Comparison of ENCODE assay signal across 8 cellular contexts in genomic region chr21:42923553-42924432, GRCh38. TPM values are rescaled to one million over a fixed set of nuclear protein-coding genes. Genes with fewer than 3 reads are reported as not detected.
DNase-seq lines count a peak whose midpoint lies in the region; ATAC-seq and TF ChIP-seq lines count a peak whose summit lies in the region.

No MANE protein-coding gene starts in this region.

- TF ChIP-seq EP300 in esophagus muscularis mucosa (IDR thresholded peaks at IDR 0.05), result no peak

- no peak overlapping the region for H3K27ac ChIP-seq in esophagus muscularis mucosa (replicated peaks in 1 of 4)

- 16% methylated on average over 15 of the region's 18 CpGs for WGBS in esophagus muscularis mucosa

- TF ChIP-seq CTCF in esophagus muscularis mucosa (IDR thresholded peaks at IDR 0.05), result peak; percentile 73 to 90 (median 82)

- in situ Hi-C loops in KBM-7 (cut with MboI; ENCODE audit: low pct_unique_long_range_greater_than_20kb, low sequenced_read_pairs), result no loop called here

- H3K9me3 ChIP-seq in esophagus muscularis mucosa, result no peaks in the 10 kb centered on the region

- H3K4me1 ChIP-seq in esophagus muscularis mucosa, result peaks cover 4 to 14% (median 11%) of the 10 kb centered on the region in 4 donors

- no peaks in the 10 kb centered on the region for H3K36me3 ChIP-seq in esophagus muscularis mucosa

- ATAC-seq in GM18502 (IDR thresholded peaks at IDR 0.05; ENCODE audit: poor library complexity, unreplicated experiment) (peak; percentile 60), GM18519 (IDR thresholded peaks at IDR 0.05; ENCODE audit: low FRiP score, unreplicated experiment) (no peak)

- peak overlapping the region in 3 of 4 donors; percentile 24 to 43 (median 31) for H3K4me3 ChIP-seq in esophagus muscularis mucosa

- TF ChIP-seq POLR2A in esophagus muscularis mucosa (IDR thresholded peaks at IDR 0.05; ENCODE audit: low read depth), result no peak

- DNase-seq in KBM-7 (peak; percentile 98), OCI-M2 (lab: John Stamatoyannopoulos, UW; ENCODE audit: unreplicated experiment) (peak; percentile 99), activated T-cell treated with anti-CD3 and anti-CD28 coated beads for 4 hours (peak; percentile 50), esophagus muscularis mucosa (ENCODE audit: extremely low spot score) (peak; percentile 94), myocyte (ENCODE audit: low read depth) (peak; percentile 84)
- peak; percentile 27 for DNase-seq in stimulated activated CD8-positive, alpha-beta memory T cell treated with anti-CD3 and anti-CD28 coated beads, Interleukin-7, amount 100 ng/mL, for 24 hours (ENCODE audit: low read depth)

- H3K27me3 ChIP-seq in esophagus muscularis mucosa, result no peaks in the 10 kb centered on the region

- intact Hi-C loops in esophagus muscularis mucosa (cut with DNase I), result loop anchor here (10.0 kb wide), 1 partner anchor 51 kb away; the partner anchor contains the start of gene PKNOX1

RNA-seq across cellular contexts. Expression of gene ERVH48-1, which starts 1.6 kb away (rescaled TPM):
- total RNA-seq in esophagus muscularis mucosa (not detected), myocyte (not detected in 2 replicates)
- polyA plus RNA-seq in myocyte (2012), result 0.50 TPM

RNA-seq across cellular contexts. Expression of gene NDUFV3, which starts 30.7 kb away (rescaled TPM):
- total RNA-seq in esophagus muscularis mucosa (100 to 1,000 TPM in 1 of 4 donors, 10 to 100 TPM in 3; 56.7 to 102 (median 74.1) TPM), myocyte (40.7 and 44.0 TPM in 2 replicates)
- polyA plus RNA-seq in myocyte (2012), result 40.6 TPM

RNA-seq across cellular contexts. Expression of gene WDR4, which starts 44.5 kb away (rescaled TPM):
- total RNA-seq in esophagus muscularis mucosa, result 10 to 100 TPM in 1 of 4 donors, 1 to 10 TPM in 3; 5.8 to 10.1 (median 7.0) TPM
- 7.5 and 8.7 TPM in 2 replicates for total RNA-seq in myocyte
- 12.3 TPM for polyA plus RNA-seq in myocyte (2012)

RNA-seq across cellular contexts. Expression of gene PKNOX1, which starts 50.6 kb away (rescaled TPM):
- total RNA-seq in esophagus muscularis mucosa (10 to 100 TPM; 10.3 to 18.7 (median 14.3) TPM), myocyte (16.5 and 18.4 TPM in 2 replicates)
- polyA plus RNA-seq in myocyte (2012), result 15.2 TPM

Comparison
In these comparisons a context has a peak if more than half of its experiments do, and no peak if none do; other contexts are left out.
1. DNase-seq: peak in every context shown above with its lines; median percentile 99 in OCI-M2; 98 in KBM-7; 94 in esophagus muscularis mucosa; 84 in myocyte; 50 in activated T-cell treated with anti-CD3 and anti-CD28 coated beads for 4 hours; 27 in stimulated activated CD8-positive, alpha-beta memory T cell treated with anti-CD3 and anti-CD28 coated beads, Interleukin-7, amount 100 ng/mL, for 24 hours.